In the genomic region with DNA sequence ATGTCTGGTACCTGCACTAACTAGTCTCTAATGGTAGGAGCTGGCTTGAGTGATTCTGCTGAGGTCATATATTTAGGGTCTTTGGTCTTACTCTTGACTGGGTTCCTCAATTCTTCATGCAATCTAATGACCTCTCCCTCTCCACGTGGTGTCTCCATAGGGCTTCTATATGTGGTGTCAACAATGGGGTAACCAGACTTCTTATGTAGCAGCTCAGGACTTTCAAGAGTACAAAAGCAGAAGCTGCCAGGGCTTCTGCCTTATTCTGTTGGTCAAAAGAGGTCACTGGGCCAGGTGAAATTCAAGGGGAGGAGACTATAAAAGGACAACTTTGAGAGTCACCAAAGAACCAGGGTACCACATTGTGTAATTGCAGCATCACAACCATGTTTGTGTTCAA, we compare ENCODE assay signal across 32 cellular contexts.
"Had no signal": no experiment of that assay in that cellular context is flagged by ENCODE, and none has a peak within 500 bp of the region (broad histone marks: within the 10 kb centered on the region; RNA-seq: fewer than 3 reads in every experiment).

No MANE protein-coding gene starts in this region.

- ATAC-seq: gastroesophageal sphincter; left colon; pancreas; sciatic nerve; stimulated activated effector memory CD8-positive, alpha-beta T cell treated with anti-CD3 and anti-CD28 coated beads, Interleukin-12 subunit alpha, Interleukin-12 subunit beta, amount 100 ng/mL, for 72 hours had no signal

- H3K4me3 ChIP-seq: ascending aorta, cardiac muscle cell, coronary artery, dorsolateral prefrontal cortex, gastroesophageal sphincter, pancreas, prostate gland, skin epidermis, thoracic aorta had no signal

- H3K4me1 ChIP-seq: ascending aorta, gastroesophageal sphincter, pancreas, prostate gland had no signal

- H3K27me3 ChIP-seq: ascending aorta, cardiac muscle cell, dorsolateral prefrontal cortex, gastroesophageal sphincter, pancreas had no signal

- H3K9me3 ChIP-seq: ascending aorta, gastroesophageal sphincter, pancreas, prostate gland, thoracic aorta had no signal

- DNase-seq: activated CD4-positive, alpha-beta memory T cell treated with anti-CD3 and anti-CD28 coated beads, Interleukin-2, amount 10 ng/mL, durations not matched to agents 7 days and 5 days; activated CD4-positive, alpha-beta T cell treated with anti-CD3 and anti-CD28 coated beads, Interleukin-2, amount 10 ng/mL, durations not matched to agents 24 days and 14 days; activated CD4-positive, CD25-positive, alpha-beta regulatory T cell treated with anti-CD3 and anti-CD28 coated beads, Interleukin-2, amount 50 U/mL, for 72 hours; activated CD8-positive, alpha-beta memory T cell treated with anti-CD3 and anti-CD28 coated beads, Interleukin-2, amount 50 U/mL, for 48 hours; activated gamma-delta T cell; activated naive CD4-positive, alpha-beta T cell treated with anti-CD3 and anti-CD28 coated beads, Interleukin-2, amount 10 ng/mL, durations not matched to agents 7 days and 5 days; activated naive CD8-positive, alpha-beta T cell treated with anti-CD3 and anti-CD28 coated beads, Interleukin-2, amount 10 ng/mL, durations not matched to agents 7 days and 5 days; activated T-cell treated with anti-CD3 and anti-CD28 coated beads, Interleukin-2, amount 50 U/mL, for 24 hours; dorsolateral prefrontal cortex; effector memory CD4-positive, alpha-beta T cell; erythroblast; hippocampal formation; immature natural killer cell; kidney; left colon; mammary epithelial cell; naive B cell; nucleus accumbens; pancreas; retina; stimulated activated CD4-positive, alpha-beta T cell treated with anti-CD3 and anti-CD28 coated beads, Interleukin-4, amount 100 ng/mL, for 24 hours; T-helper 9 cell; trophoblast cell had no signal

- H3K27ac ChIP-seq: ascending aorta, cardiac muscle cell, coronary artery, gastroesophageal sphincter, pancreas, prostate gland, skin epidermis, thoracic aorta had no signal

- H3K36me3 ChIP-seq: ascending aorta, cardiac muscle cell, gastroesophageal sphincter, pancreas, prostate gland, thoracic aorta had no signal
